In the genomic region with DNA sequence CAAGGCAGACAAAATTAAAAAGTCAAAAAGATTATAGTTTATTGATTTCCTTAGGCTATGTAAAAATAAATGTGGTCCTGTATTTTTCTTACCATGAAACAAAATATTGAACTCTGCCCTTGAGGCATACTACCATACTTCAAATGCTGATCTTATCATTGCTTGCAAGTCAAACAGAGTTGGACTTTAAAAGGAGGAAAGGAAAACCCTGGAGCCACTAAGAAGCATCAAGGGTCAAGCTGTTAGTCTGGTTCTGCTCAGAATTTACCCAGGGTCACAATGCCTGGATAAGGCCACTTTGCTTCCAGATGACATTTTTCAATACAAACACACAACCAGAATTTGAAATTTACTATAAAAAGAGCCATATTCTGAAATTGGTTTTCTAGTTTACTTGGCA, we compare ENCODE assay signal across 16 cellular contexts. TPM values are rescaled to one million over a fixed set of nuclear protein-coding genes. Genes with fewer than 3 reads are reported as not detected.
DNase-seq lines count a peak whose midpoint lies in the region; ATAC-seq and TF ChIP-seq lines count a peak whose summit lies in the region.
"Had no signal": no experiment of that assay in that cellular context is flagged by ENCODE, and none has a peak within 500 bp of the region (broad histone marks: within the 10 kb centered on the region; RNA-seq: fewer than 3 reads in every experiment).

No MANE protein-coding gene starts in this region.

- peaks cover 4% of the 10 kb centered on the region for H3K36me3 Mint-ChIP-seq in neural crest cell (ENCODE audit: low read depth)

- no peak for ATAC-seq in GM18511 (IDR thresholded peaks at IDR 0.05; ENCODE audit: unreplicated experiment)

- TF ChIP-seq CTCF in 22Rv1 (IDR thresholded peaks at IDR 0.05) = no peak
- no peak for TF ChIP-seq CTCF in hepatocyte (IDR thresholded peaks at IDR 0.05; ENCODE audit: poor library complexity)
- no peak for TF ChIP-seq CTCF in neural crest cell (conservative IDR thresholded peaks at IDR 0.05)

- H3K9me3 ChIP-seq in hepatocyte (ENCODE audit: low read depth) = no peaks in the 10 kb centered on the region
- H3K9me3 ChIP-seq: BE2C had no signal

- no peak overlapping the region for H2AFZ ChIP-seq in hepatocyte

- H3K27ac ChIP-seq in 22Rv1 (peak overlapping the region; percentile 80; the same call in 1 of the 2 replicates), hepatocyte (no peak overlapping the region)

- no peaks in the 10 kb centered on the region for H3K27me3 ChIP-seq in hepatocyte

- peak overlapping the region; percentile 10 for H3K4me2 ChIP-seq in hepatocyte

- peaks cover 11% of the 10 kb centered on the region for H3K4me1 ChIP-seq in hepatocyte (ENCODE audit: insufficient read depth)
- H3K4me1 ChIP-seq: BE2C had no signal

- H3K9me3 Mint-ChIP-seq in neural crest cell = no peaks in the 10 kb centered on the region
- H3K9me3 Mint-ChIP-seq: CD4-positive, alpha-beta T cell had no signal

- no peak overlapping the region for H3K4me3 ChIP-seq in hepatocyte

- H3K27ac Mint-ChIP-seq in neural crest cell (ENCODE audit: unreplicated experiment) = no peak overlapping the region
- H3K27ac Mint-ChIP-seq: CD4-positive, alpha-beta T cell; H9 had no signal

- H4K20me1 ChIP-seq in hepatocyte (ENCODE audit: insufficient read depth, poor library complexity, severe bottlenecking) = no peaks in the 10 kb centered on the region

- peak; percentile 64 for DNase-seq in ELF-1 (ENCODE audit: low read depth, low spot score)
- DNase-seq in hepatocyte (ENCODE audit: low spot score) = no peak
- DNase-seq in neural crest cell (ENCODE audit: low read depth, low spot score) = no peak
- DNase-seq in Kasumi-1 (lab: John Stamatoyannopoulos, UW) = no peak
- DNase-seq in HUDEP-2 (lab: John Stamatoyannopoulos, UW; ENCODE audit: unreplicated experiment in 76 of 76) = no peak
- no peak for DNase-seq in germinal center (ENCODE audit: low spot score)
- DNase-seq: ACHN; BE2C; C1 segment of cervical spinal cord; CD4-positive, alpha-beta T cell; DMS153; DMS79; GF-D8; H9 had no signal

- peak overlapping the region; percentile 42 for H3K4me3 Mint-ChIP-seq in neural crest cell
- H3K4me3 Mint-ChIP-seq: CD4-positive, alpha-beta T cell had no signal

- H3K27me3 Mint-ChIP-seq in neural crest cell (ENCODE audit: low read depth) = peaks cover 2% of the 10 kb centered on the region

- peaks cover 12% of the 10 kb centered on the region for H3K79me2 ChIP-seq in hepatocyte

- peaks cover 20% of the 10 kb centered on the region for H3K4me1 Mint-ChIP-seq in neural crest cell

- H3K36me3 ChIP-seq in hepatocyte (replicated peaks; ENCODE audit: insufficient read depth, low read depth) = no peaks in the 10 kb centered on the region
- H3K36me3 ChIP-seq: BE2C had no signal

- no peaks in the 10 kb centered on the region for H3K9me2 ChIP-seq in hepatocyte (replicated peaks; ENCODE audit: insufficient read depth)

RNA-seq across cellular contexts. Expression of a gene that starts 2.2 kb away (rescaled TPM):
- total RNA-seq in hepatocyte (17.8 and 21.2 TPM in 2 replicates), neural crest cell (16.5 and 17.9 TPM in 2 replicates)
- polyA plus RNA-seq in hepatocyte = 2.2 and 2.3 TPM in 2 replicates
- total RNA-seq: CD4-positive, alpha-beta T cell had no signal
